20 cellular contexts compared by ENCODE assay signal in the genomic region with DNA sequence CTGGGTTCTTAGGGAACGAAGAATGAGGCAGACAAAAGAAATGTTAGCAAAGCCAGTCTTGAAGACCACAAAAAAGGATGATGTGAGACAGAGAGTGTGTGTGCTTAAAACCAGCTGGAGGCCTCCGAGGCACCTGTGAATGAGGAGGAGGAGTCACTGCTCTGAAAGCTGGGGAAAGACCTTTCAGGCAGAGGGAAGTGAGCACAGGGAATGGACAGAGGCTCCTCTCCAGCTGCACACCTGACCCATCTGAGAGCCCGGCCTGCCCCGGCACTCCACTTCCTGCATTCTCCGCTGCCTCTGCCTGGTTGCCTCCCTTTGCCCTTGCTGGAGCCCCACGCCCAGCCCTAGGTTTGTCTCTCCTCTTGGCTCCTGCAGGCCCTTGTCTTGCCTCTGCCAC. TPM values are rescaled to one million over a fixed set of nuclear protein-coding genes. Genes with fewer than 3 reads are reported as not detected.
DNase-seq lines count a peak whose midpoint lies in the region; ATAC-seq and TF ChIP-seq lines count a peak whose summit lies in the region.
"Had no signal": no experiment of that assay in that cellular context is flagged by ENCODE, and none has a peak within 500 bp of the region (broad histone marks: within the 10 kb centered on the region; RNA-seq: fewer than 3 reads in every experiment).

No MANE protein-coding gene starts in this region.

- H3K9me3 ChIP-seq in KOPT-K1 (ENCODE audit: insufficient read depth, low read length, poor library complexity, severe bottlenecking) (no peaks in the 10 kb centered on the region), osteoblast (ENCODE audit: low read depth, low read length) (no peaks in the 10 kb centered on the region)

- H3K36me3 Mint-ChIP-seq in WTC11 = no peaks in the 10 kb centered on the region

- no peaks in the 10 kb centered on the region for H3K36me3 ChIP-seq in KOPT-K1 (ENCODE audit: insufficient read depth, low read length)
- H3K36me3 ChIP-seq in osteoblast (ENCODE audit: insufficient read depth, low read length) = peaks cover 41% of the 10 kb centered on the region

- H3K27ac Mint-ChIP-seq in WTC11 = peak overlapping the region; percentile 45; the same call in 1 of the 2 replicates
- H3K27ac Mint-ChIP-seq: activated CD8-positive, alpha-beta memory T cell treated with anti-CD3 and anti-CD28 coated beads, Interleukin-2, amount 10 ng/mL, durations not matched to agents 7 days and 5 days had no signal

- H4K20me1 ChIP-seq in osteoblast (ENCODE audit: insufficient read depth, low read length) = peaks cover 7% of the 10 kb centered on the region

- POLR2A ChIA-PET in WTC11 (lab: Charles Lee) = interaction anchor here (0.6 kb wide), 1 partner anchor 186 kb away, joined by 4 read pairs; no protein-coding TSS in a partner anchor

- H3K79me2 ChIP-seq in osteoblast (ENCODE audit: insufficient read depth, low read length) = no peaks in the 10 kb centered on the region

- no peaks in the 10 kb centered on the region for H3K27me3 Mint-ChIP-seq in WTC11 (ENCODE audit: low read depth)
- H3K27me3 Mint-ChIP-seq: activated CD8-positive, alpha-beta memory T cell treated with anti-CD3 and anti-CD28 coated beads, Interleukin-2, amount 10 ng/mL, durations not matched to agents 7 days and 5 days had no signal

- no peaks in the 10 kb centered on the region for H3K27me3 ChIP-seq in osteoblast (ENCODE audit: insufficient read depth, low read length)

- CTCF ChIA-PET in WTC11 (lab: Charles Lee) = interaction anchor here (1.1 to 7.9 kb wide), 11 partner anchors 9 to 141 kb away, joined by 3 to 122 read pairs (median 12); a partner anchor contains a TSS

- TF ChIP-seq CTCF in WTC11 (IDR thresholded peaks at IDR 0.05) (no peak), osteoblast (IDR thresholded peaks at IDR 0.05; ENCODE audit: extremely low read depth, low read depth, low read length) (no peak)

- H3K4me1 ChIP-seq in osteoblast (ENCODE audit: insufficient read depth, low read length) = peaks cover 13% of the 10 kb centered on the region

- H3K4me3 Mint-ChIP-seq in WTC11 = no peak overlapping the region
- H3K4me3 Mint-ChIP-seq: activated CD8-positive, alpha-beta memory T cell treated with anti-CD3 and anti-CD28 coated beads, Interleukin-2, amount 10 ng/mL, durations not matched to agents 7 days and 5 days; neural crest cell had no signal

- no peaks in the 10 kb centered on the region for H3K9me3 Mint-ChIP-seq in WTC11
- H3K9me3 Mint-ChIP-seq: neural crest cell had no signal

- H3K4me1 Mint-ChIP-seq in WTC11 = peaks cover 26% of the 10 kb centered on the region
- H3K4me1 Mint-ChIP-seq: activated CD8-positive, alpha-beta memory T cell treated with anti-CD3 and anti-CD28 coated beads, Interleukin-2, amount 10 ng/mL, durations not matched to agents 7 days and 5 days had no signal

- H3K27ac ChIP-seq in KOPT-K1 (ENCODE audit: low read depth, low read length, poor library complexity, severe bottlenecking) (peak overlapping the region; percentile 47), osteoblast (ENCODE audit: low read depth, low read length) (no peak overlapping the region), caudate nucleus (ENCODE audit: low read depth, low read length) (no peak overlapping the region)
- H3K27ac ChIP-seq: SK-N-MC had no signal

- no peak overlapping the region for H3K4me2 ChIP-seq in osteoblast (ENCODE audit: insufficient read depth, low read length)

- ATAC-seq in WTC11 (no peak), GM18861 (IDR thresholded peaks at IDR 0.05; ENCODE audit: unreplicated experiment) (no peak)

- no peak overlapping the region for H3K4me3 ChIP-seq in osteoblast (ENCODE audit: insufficient read depth, low read length)
- H3K4me3 ChIP-seq: SK-N-MC had no signal

- H2AFZ ChIP-seq in osteoblast (ENCODE audit: low read length) = no peak overlapping the region

- peak; percentile 3 to 38 for DNase-seq in NCI-H187 (lab: John Stamatoyannopoulos, UW)
- no peak for DNase-seq in NCI-H187 treated with DMSO at 0.1 percent for 48 hours (lab: John Stamatoyannopoulos, UW)
- no peak for DNase-seq in WTC11 (ENCODE audit: low spot score)
- peak; percentile 30 for DNase-seq in osteoblast (ENCODE audit: insufficient read length, low spot score, missing footprints)
- no peak for DNase-seq in caudate nucleus (lab: John Stamatoyannopoulos, UW)
- no peak for DNase-seq in NCI-H1930 (lab: John Stamatoyannopoulos, UW)
- DNase-seq: activated CD4-positive, alpha-beta T cell treated with anti-CD3 and anti-CD28 coated beads for 1 hour; activated CD8-positive, alpha-beta memory T cell treated with anti-CD3 and anti-CD28 coated beads, Interleukin-2, amount 10 ng/mL, durations not matched to agents 7 days and 5 days; activated effector memory CD4-positive, alpha-beta T cell treated with Interleukin-2 at 50 U/mL for 16 hours; foreskin melanocyte; MV-4-11; NCI-H2171 treated with DMSO at 0.1 percent for 48 hours; NK-92 treated with Interleukin-12 subunit alpha and Interleukin-12 subunit beta, amount 100 ng/mL, for 24 hours; small intestine; stimulated activated CD4-positive, alpha-beta T cell treated with anti-CD3 and anti-CD28 coated beads, Interleukin-4, amount 100 ng/mL, for 1 hour; T1000 had no signal

TF ChIP-seq in WTC11, 78 proteins besides CTCF, POLR2A, EP300 and RAD21:
- no peak for TF ChIP-seq ZBTB21 (CRISPR knock-in tag; IDR thresholded peaks at IDR 0.05; ENCODE audit: borderline replicate concordance)

RNA-seq across cellular contexts. Expression of a gene that starts 55.2 kb away (rescaled TPM):
- total RNA-seq in WTC11 (2021) = 72.3 to 93.7 TPM (median 76.7 TPM) in 3 replicates
- total RNA-seq in osteoblast = 115 and 133 TPM in 2 replicates

Comparison
In these comparisons a context has a peak if more than half of its experiments do, and no peak if none do; other contexts are left out.
1. DNase-seq: peak in NCI-H187 (2 of 2) and osteoblast (single experiment); none in NCI-H187 treated with DMSO at 0.1 percent for 48 hours (single experiment), WTC11 (single experiment), caudate nucleus (0 of 61) and NCI-H1930 (0 of 2).